8 cellular contexts compared by ENCODE assay signal in genomic region chr6:99521557-99522286, GRCh38. TPM values are rescaled to one million over a fixed set of nuclear protein-coding genes. Genes with fewer than 3 reads are reported as not detected.
DNase-seq lines count a peak whose midpoint lies in the region; ATAC-seq and TF ChIP-seq lines count a peak whose summit lies in the region.

No MANE protein-coding gene starts in this region.

- peaks cover 14% of the 10 kb centered on the region for H3K4me1 Mint-ChIP-seq in activated CD4-positive, alpha-beta T cell treated with anti-CD3 and anti-CD28 coated beads, Interleukin-2, amount 10 ng/mL, durations not matched to agents 24 days and 14 days
- H3K4me1 Mint-ChIP-seq in chondrocyte (ENCODE audit: low read depth) = peaks cover 18% of the 10 kb centered on the region

- WGBS in liver = 50% methylated on average over 14 of the region's 14 CpGs
- WGBS in transverse colon (ENCODE audit: low coverage in 1 of 2), 2 donors = 17 to 41% methylated on average over 6 to 14 of the region's 14 CpGs

- peak overlapping the region; percentile 99 for H3K4me3 Mint-ChIP-seq in activated CD4-positive, alpha-beta T cell treated with anti-CD3 and anti-CD28 coated beads, Interleukin-2, amount 10 ng/mL, durations not matched to agents 24 days and 14 days
- H3K4me3 Mint-ChIP-seq in chondrocyte (ENCODE audit: unreplicated experiment) = peak overlapping the region; percentile 99

- TF ChIP-seq POLR2A in NB4 (IDR thresholded peaks at IDR 0.05; ENCODE audit: extremely low read depth, insufficient read length) (no peak), transverse colon (IDR thresholded peaks at IDR 0.05) (no peak)

- H3K27ac Mint-ChIP-seq in activated CD4-positive, alpha-beta T cell treated with anti-CD3 and anti-CD28 coated beads, Interleukin-2, amount 10 ng/mL, durations not matched to agents 24 days and 14 days = peak overlapping the region; percentile 99
- H3K27ac Mint-ChIP-seq in chondrocyte (ENCODE audit: unreplicated experiment) = peak overlapping the region; percentile 99

- H3K36me3 Mint-ChIP-seq in activated CD4-positive, alpha-beta T cell treated with anti-CD3 and anti-CD28 coated beads, Interleukin-2, amount 10 ng/mL, durations not matched to agents 24 days and 14 days (ENCODE audit: low read depth) = peaks cover 7% of the 10 kb centered on the region
- no peaks in the 10 kb centered on the region for H3K36me3 Mint-ChIP-seq in chondrocyte (ENCODE audit: low read depth)

- H3K9me3 ChIP-seq in liver (ENCODE audit: control insufficient read depth in 4 of 4, low read length in 3 of 4) (no peaks in the 10 kb centered on the region), transverse colon (no peaks in the 10 kb centered on the region)

- TF ChIP-seq CTCF in NB4 (IDR thresholded peaks at IDR 0.05; ENCODE audit: low read depth, low read length) (no peak), chondrocyte (IDR thresholded peaks at IDR 0.05) (no peak), liver (IDR thresholded peaks at IDR 0.05; ENCODE audit: low read depth, low read length, missing input control) (no peak), transverse colon (IDR thresholded peaks at IDR 0.05) (no peak)

- peak overlapping the region; percentile 82 to 93 for H3K9ac ChIP-seq in liver (ENCODE audit: low read depth in 1 of 2, low read length in 2 of 2)

- peak overlapping the region; percentile 84 for H3K4me3 ChIP-seq in NB4 (ENCODE audit: low read depth, low read length)
- peak overlapping the region; percentile 68 to 100 (median 100) for H3K4me3 ChIP-seq in liver (ENCODE audit: low read depth in 1 of 3, low read length in 3 of 3)
- H3K4me3 ChIP-seq in transverse colon = peak overlapping the region; percentile 59 to 65 (median 62)

- H3K36me3 ChIP-seq in liver (ENCODE audit: control insufficient read depth in 4 of 4, insufficient read depth in 3 of 4, low read depth in 1 of 4, low read length in 3 of 4) (peaks cover 0 to 2% (median 0%) of the 10 kb centered on the region in 4 donors), transverse colon (no peaks in the 10 kb centered on the region)

- no peak for TF ChIP-seq EP300 in transverse colon (IDR thresholded peaks at IDR 0.05; ENCODE audit: low read depth)

- ATAC-seq in HG02588 (IDR thresholded peaks at IDR 0.05; ENCODE audit: unreplicated experiment) = peak; percentile 24

- in situ Hi-C loops in transverse colon (cut with MboI; ENCODE audit: low pct_ligation_motif_present in 1 of 4, low pct_unique_long_range_greater_than_20kb in 1 of 4, low sequenced_read_pairs in 3 of 4) = no loop called here

- H3K4me1 ChIP-seq in liver (ENCODE audit: control insufficient read depth in 4 of 4, insufficient read depth in 4 of 4, low read length in 3 of 4) = peaks cover 3% of the 10 kb centered on the region in 4 donors
- H3K4me1 ChIP-seq in transverse colon = peaks cover 0 to 16% (median 7%) of the 10 kb centered on the region in 4 donors

- H3K9me3 Mint-ChIP-seq in activated CD4-positive, alpha-beta T cell treated with anti-CD3 and anti-CD28 coated beads, Interleukin-2, amount 10 ng/mL, durations not matched to agents 24 days and 14 days = no peaks in the 10 kb centered on the region
- no peaks in the 10 kb centered on the region for H3K9me3 Mint-ChIP-seq in chondrocyte (ENCODE audit: low read depth)

- peaks cover 7% of the 10 kb centered on the region for H3K27me3 Mint-ChIP-seq in activated CD4-positive, alpha-beta T cell treated with anti-CD3 and anti-CD28 coated beads, Interleukin-2, amount 10 ng/mL, durations not matched to agents 24 days and 14 days
- H3K27me3 Mint-ChIP-seq in chondrocyte (ENCODE audit: low read depth) = no peaks in the 10 kb centered on the region

- DNase-seq in activated CD4-positive, alpha-beta T cell treated with anti-CD3 and anti-CD28 coated beads, Interleukin-2, amount 10 ng/mL, durations not matched to agents 24 days and 14 days = no peak
- DNase-seq in activated CD4-positive, alpha-beta T cell treated with anti-CD3 and anti-CD28 coated beads for 1 hour = no peak
- DNase-seq in NB4 (ENCODE audit: low read depth) (no peak), chondrocyte (ENCODE audit: low spot score) (no peak), transverse colon (peak; percentile 12), NCI-H345 treated with DMSO at 0.1 percent for 48 hours (lab: John Stamatoyannopoulos, UW; ENCODE audit: unreplicated experiment) (no peak)

- H3K27me3 ChIP-seq in liver (ENCODE audit: control insufficient read depth in 4 of 4, insufficient read depth in 4 of 4, low read length in 3 of 4) (no peaks in the 10 kb centered on the region), transverse colon (no peaks in the 10 kb centered on the region)

- peak overlapping the region; percentile 81 to 82 for H3K27ac ChIP-seq in liver (ENCODE audit: low read depth in 1 of 2, low read length in 2 of 2)
- H3K27ac ChIP-seq in transverse colon = peak overlapping the region; percentile 85 to 93 (median 90)

- no peak for TF ChIP-seq RAD21 in liver (IDR thresholded peaks at IDR 0.05)

- intact Hi-C loops in activated CD4-positive, alpha-beta T cell treated with anti-CD3 and anti-CD28 coated beads, Interleukin-2, amount 10 ng/mL, durations not matched to agents 24 days and 14 days (cut with micrococcal nuclease) = loop anchor here (1.0 to 5.0 kb wide), 4 partner anchors 47 to 1361 kb away; partner anchors contain the start of genes ASCC3, CCNC and PNISR
- intact Hi-C loops in transverse colon (cut with DNase I; ENCODE audit: low total_unique reads) = no loop called here

TF ChIP-seq in liver, 16 proteins besides CTCF, POLR2A, EP300 and RAD21:
- TF ChIP-seq SP1 (IDR thresholded peaks at IDR 0.05) (no peak), RXRA (IDR thresholded peaks at IDR 0.05) (no peak), MAX (IDR thresholded peaks at IDR 0.05) (no peak), TAF1 (conservative IDR thresholded peaks at IDR 0.05) (no peak), GABPA (IDR thresholded peaks at IDR 0.05 in 1 of 2, conservative IDR thresholded peaks at IDR 0.05 in 1 of 2) (no peak)

RNA-seq across cellular contexts. Expression of gene USP45, which starts 6.5 kb away (rescaled TPM):
- total RNA-seq in activated CD4-positive, alpha-beta T cell treated with anti-CD3 and anti-CD28 coated beads, Interleukin-2, amount 10 ng/mL, durations not matched to agents 24 days and 14 days = 17.9 and 21.8 TPM in 2 replicates
- total RNA-seq in chondrocyte = 10.8 to 13.4 TPM (median 12.9 TPM) in 3 replicates
- 10 to 100 TPM in 1 of 2 donors, 1 to 10 TPM in 1; 5.1 to 10.1 TPM for total RNA-seq in liver
- 1 to 10 TPM; 1.5 to 4.0 TPM for polyA plus RNA-seq in liver
- total RNA-seq in transverse colon = 10 to 100 TPM; 12.6 to 62.1 (median 34.7) TPM

RNA-seq across cellular contexts. Expression of gene CCNC, which starts 46.7 kb away (rescaled TPM):
- 49.6 and 56.0 TPM in 2 replicates for total RNA-seq in activated CD4-positive, alpha-beta T cell treated with anti-CD3 and anti-CD28 coated beads, Interleukin-2, amount 10 ng/mL, durations not matched to agents 24 days and 14 days
- total RNA-seq in chondrocyte (35.0 to 45.0 TPM (median 35.5 TPM) in 3 replicates), liver (10 to 100 TPM; 43.2 to 80.7 TPM), transverse colon (100 to 1,000 TPM in 1 of 4 donors, 10 to 100 TPM in 3; 47.0 to 104 (median 63.6) TPM)
- 10 to 100 TPM; 32.9 to 52.4 TPM for polyA plus RNA-seq in liver
